37 cellular contexts compared by ENCODE assay signal in the genomic region with DNA sequence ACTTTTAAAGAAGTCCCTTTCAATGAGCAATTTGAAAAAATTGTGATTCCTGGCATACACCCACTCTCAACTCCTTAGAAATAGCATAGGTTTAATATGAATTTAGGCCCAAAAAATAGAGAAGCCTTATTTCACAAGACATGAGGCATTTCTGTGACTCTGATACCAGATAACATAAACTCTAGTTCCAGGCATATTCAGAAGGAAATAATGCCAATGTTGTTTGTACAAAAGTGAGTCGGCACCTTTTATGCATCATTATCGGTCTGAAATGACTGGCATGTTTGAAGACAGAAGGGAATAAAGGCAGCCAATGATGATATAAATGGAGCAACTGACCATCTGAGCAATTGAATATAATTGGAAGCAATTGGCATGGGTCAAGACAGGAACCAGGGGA. TPM values are rescaled to one million over a fixed set of nuclear protein-coding genes. Genes with fewer than 3 reads are reported as not detected.
"Had no signal": no experiment of that assay in that cellular context is flagged by ENCODE, and none has a peak within 500 bp of the region (broad histone marks: within the 10 kb centered on the region; RNA-seq: fewer than 3 reads in every experiment).

No MANE protein-coding gene starts in this region.

- H3K36me3 Mint-ChIP-seq: activated CD4-positive, alpha-beta memory T cell treated with anti-CD3 and anti-CD28 coated beads for 36 hours; activated CD8-positive, alpha-beta memory T cell treated with anti-CD3 and anti-CD28 coated beads, Interleukin-2, amount 10 ng/mL, durations not matched to agents 7 days and 5 days; activated naive CD4-positive, alpha-beta T cell treated with anti-CD3 and anti-CD28 coated beads, Interleukin-2, amount 50 U/mL, for 24 hours; activated naive CD8-positive, alpha-beta T cell treated with anti-CD3 and anti-CD28 coated beads for 36 hours; brain had no signal

- H3K27ac Mint-ChIP-seq: activated B cell treated with CpG ODN at 0.5 μM for 24 hours; activated CD4-positive, alpha-beta memory T cell treated with anti-CD3 and anti-CD28 coated beads for 36 hours; activated CD4-positive, alpha-beta T cell treated with anti-CD3 and anti-CD28 coated beads for 36 hours; activated CD4-positive, alpha-beta T cell treated with anti-CD3 and anti-CD28 coated beads, Interleukin-2, amount 10 ng/mL, durations not matched to agents 24 days and 14 days; activated CD8-positive, alpha-beta memory T cell treated with anti-CD3 and anti-CD28 coated beads, Interleukin-2, amount 10 ng/mL, durations not matched to agents 7 days and 5 days; activated CD8-positive, alpha-beta T cell treated with anti-CD3 and anti-CD28 coated beads, Interleukin-2, amount 10 ng/mL, durations not matched to agents 7 days and 5 days; activated naive CD4-positive, alpha-beta T cell treated with anti-CD3 and anti-CD28 coated beads for 36 hours; activated naive CD4-positive, alpha-beta T cell treated with anti-CD3 and anti-CD28 coated beads, Interleukin-2, amount 50 U/mL, for 24 hours; activated naive CD8-positive, alpha-beta T cell treated with anti-CD3 and anti-CD28 coated beads for 36 hours; activated naive CD8-positive, alpha-beta T cell treated with anti-CD3 and anti-CD28 coated beads, Interleukin-2, amount 50 U/mL, for 24 hours; activated T-helper 1 cell treated with anti-CD3 and anti-CD28 coated beads, Interleukin-12 subunit alpha, Interleukin-12 subunit beta, Interleukin-2, Interleukin-4 antibody, amounts not matched to agents 30 ng/mL and 10 ng/mL and 1 ng/mL, durations not matched to agents 14 hours and 24 hours and 36 hours; activated T-helper 2 cell treated with anti-CD3 and anti-CD28 coated beads, Interferon-gamma antibody, Interleukin-2, Interleukin-4, amounts not matched to agents 10 μg/mL and 5 μg/mL and 100 μg/mL, durations not matched to agents 14 hours and 24 hours and 36 hours; brain; dendritic cell treated with granulocyte-macrophage colony-stimulating factor and Interleukin-4, amounts not matched to agents 40 ng/mL and 50 ng/mL, for 4 days; effector memory CD8-positive, alpha-beta T cell had no signal

- H3K4me3 ChIP-seq: ascending aorta, breast epithelium, cardiac muscle cell, colonic mucosa, dorsolateral prefrontal cortex, esophagus muscularis mucosa, gastroesophageal sphincter, heart right ventricle had no signal

- H3K4me1 ChIP-seq: ascending aorta, breast epithelium, colonic mucosa had no signal

- H3K4me3 Mint-ChIP-seq: activated B cell treated with CpG ODN at 0.5 μM for 24 hours; activated CD4-positive, alpha-beta memory T cell treated with anti-CD3 and anti-CD28 coated beads for 36 hours; activated CD4-positive, alpha-beta T cell treated with anti-CD3 and anti-CD28 coated beads for 36 hours; activated CD4-positive, alpha-beta T cell treated with anti-CD3 and anti-CD28 coated beads, Interleukin-2, amount 10 ng/mL, durations not matched to agents 24 days and 14 days; activated CD8-positive, alpha-beta memory T cell treated with anti-CD3 and anti-CD28 coated beads, Interleukin-2, amount 10 ng/mL, durations not matched to agents 7 days and 5 days; activated CD8-positive, alpha-beta T cell treated with anti-CD3 and anti-CD28 coated beads, Interleukin-2, amount 10 ng/mL, durations not matched to agents 7 days and 5 days; activated naive CD4-positive, alpha-beta T cell treated with anti-CD3 and anti-CD28 coated beads for 36 hours; activated naive CD4-positive, alpha-beta T cell treated with anti-CD3 and anti-CD28 coated beads, Interleukin-2, amount 50 U/mL, for 24 hours; activated naive CD8-positive, alpha-beta T cell treated with anti-CD3 and anti-CD28 coated beads for 36 hours; activated naive CD8-positive, alpha-beta T cell treated with anti-CD3 and anti-CD28 coated beads, Interleukin-2, amount 50 U/mL, for 24 hours; activated T-helper 1 cell treated with anti-CD3 and anti-CD28 coated beads, Interleukin-12 subunit alpha, Interleukin-12 subunit beta, Interleukin-2, Interleukin-4 antibody, amounts not matched to agents 30 ng/mL and 10 ng/mL and 1 ng/mL, durations not matched to agents 14 hours and 24 hours and 36 hours; brain; dendritic cell treated with granulocyte-macrophage colony-stimulating factor and Interleukin-4, amounts not matched to agents 40 ng/mL and 50 ng/mL, for 4 days; effector memory CD8-positive, alpha-beta T cell had no signal

- ATAC-seq: activated CD4-positive, alpha-beta T cell treated with anti-CD3 and anti-CD28 coated beads for 36 hours; activated CD8-positive, alpha-beta memory T cell treated with anti-CD3 and anti-CD28 coated beads, Interleukin-2, amount 10 ng/mL, durations not matched to agents 7 days and 5 days; activated CD8-positive, alpha-beta T cell treated with anti-CD3 and anti-CD28 coated beads, Interleukin-2, amount 10 ng/mL, durations not matched to agents 7 days and 5 days; activated naive CD8-positive, alpha-beta T cell treated with anti-CD3 and anti-CD28 coated beads, Interleukin-2, amount 50 U/mL, for 24 hours; effector memory CD8-positive, alpha-beta T cell; gastroesophageal sphincter; heart right ventricle had no signal

- H3K27ac ChIP-seq: ascending aorta, breast epithelium, cardiac muscle cell, colonic mucosa, dorsolateral prefrontal cortex, esophagus muscularis mucosa, gastroesophageal sphincter, heart right ventricle, WERI-Rb-1 had no signal

- H3K27me3 Mint-ChIP-seq: activated naive CD4-positive, alpha-beta T cell treated with anti-CD3 and anti-CD28 coated beads, Interleukin-2, amount 50 U/mL, for 24 hours; activated naive CD8-positive, alpha-beta T cell treated with anti-CD3 and anti-CD28 coated beads for 36 hours had no signal

- H3K9me3 ChIP-seq: ascending aorta, breast epithelium, colonic mucosa, esophagus muscularis mucosa, gastroesophageal sphincter, heart right ventricle had no signal

- DNase-seq: activated B cell treated with CpG ODN at 0.5 μM for 24 hours; activated CD4-positive, alpha-beta memory T cell treated with anti-CD3 and anti-CD28 coated beads for 36 hours; activated CD4-positive, alpha-beta T cell treated with anti-CD3 and anti-CD28 coated beads for 36 hours; activated CD4-positive, alpha-beta T cell treated with anti-CD3 and anti-CD28 coated beads, Interleukin-2, amount 10 ng/mL, durations not matched to agents 24 days and 14 days; activated CD4-positive, CD25-positive, alpha-beta regulatory T cell treated with anti-CD3 and anti-CD28 coated beads, Interleukin-2, amount 50 U/mL, for 72 hours; activated CD8-positive, alpha-beta memory T cell treated with anti-CD3 and anti-CD28 coated beads, Interleukin-2, amount 10 ng/mL, durations not matched to agents 7 days and 5 days; activated CD8-positive, alpha-beta memory T cell treated with anti-CD3 and anti-CD28 coated beads, Interleukin-2, amount 50 U/mL, for 4 hours; activated CD8-positive, alpha-beta T cell treated with anti-CD3 and anti-CD28 coated beads, Interleukin-2, amount 10 ng/mL, durations not matched to agents 7 days and 5 days; activated effector memory CD4-positive, alpha-beta T cell treated with anti-CD3 and anti-CD28 coated beads, Interleukin-2, amount 50 U/mL, for 16 hours; activated naive CD4-positive, alpha-beta T cell treated with anti-CD3 and anti-CD28 coated beads for 36 hours; activated naive CD8-positive, alpha-beta T cell treated with anti-CD3 and anti-CD28 coated beads for 36 hours; activated naive CD8-positive, alpha-beta T cell treated with anti-CD3 and anti-CD28 coated beads, Interleukin-2, amount 50 U/mL, for 24 hours; activated T-cell treated with anti-CD3 and anti-CD28 coated beads, Interleukin-2, amount 50 U/mL, for 1 hour; activated T-cell treated with anti-CD3 and anti-CD28 coated beads, Interleukin-2, amount 50 U/mL, for 48 hours; central memory CD4-positive, alpha-beta T cell; cerebellar nuclear complex; colonic mucosa; dorsolateral prefrontal cortex; effector memory CD8-positive, alpha-beta T cell; erythroblast; foreskin melanocyte; heart right ventricle; T-helper 2 cell; WERI-Rb-1 had no signal

- H3K27me3 ChIP-seq: ascending aorta, breast epithelium, cardiac muscle cell, colonic mucosa, dorsolateral prefrontal cortex, esophagus muscularis mucosa, gastroesophageal sphincter, heart right ventricle had no signal

- H3K4me1 Mint-ChIP-seq: activated B cell treated with CpG ODN at 0.5 μM for 24 hours; activated CD4-positive, alpha-beta T cell treated with anti-CD3 and anti-CD28 coated beads for 36 hours; activated CD4-positive, alpha-beta T cell treated with anti-CD3 and anti-CD28 coated beads, Interleukin-2, amount 10 ng/mL, durations not matched to agents 24 days and 14 days; activated CD8-positive, alpha-beta memory T cell treated with anti-CD3 and anti-CD28 coated beads, Interleukin-2, amount 10 ng/mL, durations not matched to agents 7 days and 5 days; activated naive CD4-positive, alpha-beta T cell treated with anti-CD3 and anti-CD28 coated beads, Interleukin-2, amount 50 U/mL, for 24 hours; activated naive CD8-positive, alpha-beta T cell treated with anti-CD3 and anti-CD28 coated beads for 36 hours; activated naive CD8-positive, alpha-beta T cell treated with anti-CD3 and anti-CD28 coated beads, Interleukin-2, amount 50 U/mL, for 24 hours; brain had no signal

- H3K36me3 ChIP-seq: ascending aorta, breast epithelium, cardiac muscle cell, colonic mucosa, esophagus muscularis mucosa, gastroesophageal sphincter, heart right ventricle, WERI-Rb-1 had no signal

- H3K9me3 Mint-ChIP-seq: activated B cell treated with CpG ODN at 0.5 μM for 24 hours; activated CD4-positive, alpha-beta memory T cell treated with anti-CD3 and anti-CD28 coated beads for 36 hours; activated CD4-positive, alpha-beta T cell treated with anti-CD3 and anti-CD28 coated beads, Interleukin-2, amount 10 ng/mL, durations not matched to agents 24 days and 14 days; activated naive CD4-positive, alpha-beta T cell treated with anti-CD3 and anti-CD28 coated beads for 36 hours; activated naive CD4-positive, alpha-beta T cell treated with anti-CD3 and anti-CD28 coated beads, Interleukin-2, amount 50 U/mL, for 24 hours; activated naive CD8-positive, alpha-beta T cell treated with anti-CD3 and anti-CD28 coated beads for 36 hours; activated naive CD8-positive, alpha-beta T cell treated with anti-CD3 and anti-CD28 coated beads, Interleukin-2, amount 50 U/mL, for 24 hours; activated T-helper 1 cell treated with anti-CD3 and anti-CD28 coated beads, Interleukin-12 subunit alpha, Interleukin-12 subunit beta, Interleukin-2, Interleukin-4 antibody, amounts not matched to agents 30 ng/mL and 10 ng/mL and 1 ng/mL, durations not matched to agents 14 hours and 24 hours and 36 hours; activated T-helper 2 cell treated with anti-CD3 and anti-CD28 coated beads, Interferon-gamma antibody, Interleukin-2, Interleukin-4, amounts not matched to agents 10 μg/mL and 5 μg/mL and 100 μg/mL, durations not matched to agents 14 hours and 24 hours and 36 hours; effector memory CD8-positive, alpha-beta T cell had no signal

RNA-seq across cellular contexts. Expression of gene OR2S2, which starts 59.3 kb away (rescaled TPM):
- total RNA-seq: activated B cell treated with CpG ODN at 0.5 μM for 24 hours; activated CD4-positive, alpha-beta memory T cell treated with anti-CD3 and anti-CD28 coated beads for 36 hours; activated CD4-positive, alpha-beta T cell treated with anti-CD3 and anti-CD28 coated beads for 36 hours; activated CD4-positive, alpha-beta T cell treated with anti-CD3 and anti-CD28 coated beads, Interleukin-2, amount 10 ng/mL, durations not matched to agents 24 days and 14 days; activated CD8-positive, alpha-beta memory T cell treated with anti-CD3 and anti-CD28 coated beads for 36 hours; activated CD8-positive, alpha-beta memory T cell treated with anti-CD3 and anti-CD28 coated beads, Interleukin-2, amount 10 ng/mL, durations not matched to agents 7 days and 5 days; activated CD8-positive, alpha-beta T cell treated with anti-CD3 and anti-CD28 coated beads, Interleukin-2, amount 10 ng/mL, durations not matched to agents 7 days and 5 days; activated naive CD4-positive, alpha-beta T cell treated with anti-CD3 and anti-CD28 coated beads for 36 hours; activated naive CD8-positive, alpha-beta T cell treated with anti-CD3 and anti-CD28 coated beads for 36 hours; activated T-helper 1 cell treated with anti-CD3 and anti-CD28 coated beads, Interleukin-12 subunit alpha, Interleukin-12 subunit beta, Interleukin-2, Interleukin-4 antibody, amounts not matched to agents 30 ng/mL and 10 ng/mL and 1 ng/mL, durations not matched to agents 14 hours and 24 hours and 36 hours; activated T-helper 2 cell treated with anti-CD3 and anti-CD28 coated beads, Interferon-gamma antibody, Interleukin-2, Interleukin-4, amounts not matched to agents 10 μg/mL and 5 μg/mL and 100 μg/mL, durations not matched to agents 14 hours and 24 hours and 36 hours; ascending aorta; breast epithelium; cardiac muscle cell; colonic mucosa; esophagus muscularis mucosa; gastroesophageal sphincter; glomerular endothelial cell; heart right ventricle; T-helper 1 cell treated with Interleukin-12 subunit alpha and Interleukin-12 subunit beta and Interleukin-4 antibody, amounts not matched to agents 30 ng/mL and 1 ng/mL, for 36 hours had no signal
- polyA plus RNA-seq: cardiac muscle cell, heart right ventricle had no signal
